8 cellular contexts compared by ENCODE assay signal in genomic region chr4:98658287-98659105, GRCh38. TPM values are rescaled to one million over a fixed set of nuclear protein-coding genes. Genes with fewer than 3 reads are reported as not detected.
DNase-seq lines count a peak whose midpoint lies in the region; ATAC-seq and TF ChIP-seq lines count a peak whose summit lies in the region.

Gene TSPAN5, minus strand, starts transcription at chr4:98658611.

- H3K36me3 ChIP-seq in HAP-1 (replicated peaks) (no peaks in the 10 kb centered on the region), MG63 (no peaks in the 10 kb centered on the region), upper lobe of left lung (no peaks in the 10 kb centered on the region)

- peak within 1 kb of the TSS; percentile 12 for H3K27ac Mint-ChIP-seq in progenitor cell of endocrine pancreas

- ATAC-seq in left cardiac atrium, result peak; percentile 96 to 98
- ATAC-seq in upper lobe of left lung (ENCODE audit: low FRiP score in 2 of 2), result peak; percentile 91 to 96

- H3K27me3 Mint-ChIP-seq in progenitor cell of endocrine pancreas, result peaks cover 68% of the 10 kb centered on the region

- H3K4me1 ChIP-seq in HAP-1 (peaks cover 5% of the 10 kb centered on the region), upper lobe of left lung (peaks cover 24 to 32% (median 30%) of the 10 kb centered on the region in 4 donors)

- TF ChIP-seq EP300 in upper lobe of left lung (IDR thresholded peaks at IDR 0.05), result no peak

- peaks cover 37% of the 10 kb centered on the region for H3K4me1 Mint-ChIP-seq in progenitor cell of endocrine pancreas (ENCODE audit: low read depth)

- no peaks in the 10 kb centered on the region for H3K9me3 Mint-ChIP-seq in progenitor cell of endocrine pancreas (ENCODE audit: low read depth)

- H3K9me3 ChIP-seq in HAP-1 (no peaks in the 10 kb centered on the region), MG63 (no peaks in the 10 kb centered on the region), upper lobe of left lung (no peaks in the 10 kb centered on the region)

- intact Hi-C loops in left cardiac atrium (cut with DNase I), result no loop called here

- TF ChIP-seq CTCF in progenitor cell of endocrine pancreas (IDR thresholded peaks at IDR 0.05; ENCODE audit: unreplicated experiment) (no peak), upper lobe of left lung (IDR thresholded peaks at IDR 0.05) (no peak)

- peaks cover 30% of the 10 kb centered on the region for H3K27me3 ChIP-seq in HAP-1 (ENCODE audit: low read depth)
- H3K27me3 ChIP-seq in MG63, result no peaks in the 10 kb centered on the region
- H3K27me3 ChIP-seq in upper lobe of left lung, result no peaks in the 10 kb centered on the region

- H3K4me3 ChIP-seq in HAP-1 (peak within 1 kb of the TSS; percentile 51), MG63 (peak within 1 kb of the TSS; percentile 73), upper lobe of left lung (peak within 1 kb of the TSS; percentile 68 to 84 (median 80))

- peak within 1 kb of the TSS; percentile 80 for H3K4me3 Mint-ChIP-seq in progenitor cell of endocrine pancreas (ENCODE audit: low read depth)

- H3K27ac ChIP-seq in upper lobe of left lung, result peak within 1 kb of the TSS; percentile 42 to 84 (median 70)

- TF ChIP-seq POLR2A in upper lobe of left lung (IDR thresholded peaks at IDR 0.05), result peak in 2 of 4 donors; percentile 35 to 44

- 0 to 1% methylated on average over 3 to 91 of the region's 113 CpGs for WGBS in upper lobe of left lung, 2 donors

- in situ Hi-C loops in HAP-1 (cut with MboI; ENCODE audit: low sequenced_read_pairs), result no loop called here

- DNase-seq in GM04504 (ENCODE audit: low read depth), result peak; percentile 62
- DNase-seq in HAP-1 (ENCODE audit: low spot score in 2 of 2), result peak; percentile 69 to 87
- DNase-seq in MG63, result peak; percentile 79
- peak; percentile 64 to 93 (median 74) for DNase-seq in T-helper 2 cell
- peak; percentile 61 for DNase-seq in amniotic stem cell (lab: John Stamatoyannopoulos, UW)
- DNase-seq in left cardiac atrium, result peak; percentile 82
- peak; percentile 67 for DNase-seq in progenitor cell of endocrine pancreas (ENCODE audit: low spot score, unreplicated experiment)
- peak; percentile 88 to 96 for DNase-seq in upper lobe of left lung

- H3K36me3 Mint-ChIP-seq in progenitor cell of endocrine pancreas (ENCODE audit: insufficient read depth), result no peaks in the 10 kb centered on the region

RNA-seq across cellular contexts. Expression of gene TSPAN5, which starts in this region (rescaled TPM):
- 2.7 and 12.6 TPM in 2 replicates for total RNA-seq in MG63 (2014; rRNA removed; shearing (Covaris generic); ENCODE audit: low replicate concordance)
- 1 to 10 TPM; 1.3 to 2.0 TPM for total RNA-seq in left cardiac atrium
- 6.1 and 7.5 TPM in 2 replicates for total RNA-seq in progenitor cell of endocrine pancreas
- 10 to 100 TPM in 1 of 6 donors, 1 to 10 TPM in 5; 3.1 to 12.5 (median 7.2) TPM for total RNA-seq in upper lobe of left lung

Comparison
In these comparisons a context has a peak if more than half of its experiments do, and no peak if none do; other contexts are left out.
1. Peak in every context shown above with its lines: DNase-seq, ATAC-seq, H3K4me3 ChIP-seq and H3K27ac ChIP-seq.